Comparison of ENCODE assay signal across 13 cellular contexts in the genomic region with DNA sequence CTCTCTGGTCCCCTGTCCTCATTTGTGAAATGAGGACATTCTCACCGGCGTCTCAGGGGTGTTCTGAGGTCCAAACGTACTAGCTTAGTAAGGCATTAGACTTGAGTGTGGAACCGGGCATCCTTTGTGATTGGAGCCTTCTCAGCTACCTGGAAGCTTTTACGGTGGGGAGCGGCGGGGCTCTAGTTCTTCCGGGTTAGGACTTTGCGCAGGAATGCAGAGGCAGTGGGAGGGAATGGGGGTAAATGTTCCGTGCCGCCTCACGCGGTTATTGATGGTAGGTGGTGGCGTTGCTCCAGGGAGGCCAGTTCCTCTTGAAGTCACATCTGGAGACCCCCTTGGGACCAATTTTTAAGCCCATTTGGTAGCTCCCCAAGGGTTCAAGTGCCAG.
A peak's percentile ranks its signal among the peaks of the same experiment; 100 is the strongest.
DNase-seq lines count a peak whose midpoint lies in the region; ATAC-seq and TF ChIP-seq lines count a peak whose summit lies in the region.
"Had no signal": no experiment of that assay in that cellular context is flagged by ENCODE, and none has a peak within 500 bp of the region (broad histone marks: within the 10 kb centered on the region; RNA-seq: fewer than 3 reads in every experiment).

No MANE protein-coding gene starts in this region.

- H3K27ac ChIP-seq in dorsolateral prefrontal cortex (peak overlapping the region in 15 of 59 donors; percentile 6 to 68 (median 36)), mesendoderm (ENCODE audit: low read depth, low read length) (no peak overlapping the region), aorta (ENCODE audit: low read depth in 1 of 2, low read length in 2 of 2) (no peak overlapping the region)
- H3K27ac ChIP-seq: parathyroid adenoma, PC-9 had no signal

- H3K18ac ChIP-seq in mesendoderm (ENCODE audit: low read length) = no peak overlapping the region

- H3K36me3 ChIP-seq in mesendoderm (ENCODE audit: control insufficient read depth, insufficient read depth, low read length) (no peaks in the 10 kb centered on the region), aorta (ENCODE audit: control insufficient read depth in 1 of 2, insufficient read depth in 2 of 2, low read length in 1 of 2) (no peaks in the 10 kb centered on the region)

- DNase-seq in stimulated activated naive CD8-positive, alpha-beta T cell treated with anti-CD3 and anti-CD28 coated beads, Interleukin-15, Interleukin-2, amounts not matched to agents 100 U/mL and 50 U/mL, for 24 hours = no peak
- DNase-seq in dorsolateral prefrontal cortex (peak in 4 of 10 donors; percentile 25 to 36 (median 29)), mesendoderm (peak; percentile 64), aorta (peak; percentile 45 to 57), D341Med (ENCODE audit: low spot score) (no peak), DMS153 treated with DMSO at 0.1 percent for 48 hours (lab: John Stamatoyannopoulos, UW; ENCODE audit: unreplicated experiment) (no peak)
- DNase-seq: activated CD4-positive, alpha-beta T cell treated with anti-CD3 and anti-CD28 coated beads, Interleukin-2, amount 50 U/mL, for 1 hour; GOT3; NCI-H1417; PC-9 had no signal

- H3K79me2 ChIP-seq in mesendoderm (ENCODE audit: control insufficient read depth, insufficient read depth, low read length) = no peaks in the 10 kb centered on the region

- H4K8ac ChIP-seq in mesendoderm (ENCODE audit: low read depth, low read length) = no peak overlapping the region

- H3K9ac ChIP-seq in mesendoderm (ENCODE audit: low read length) = peak overlapping the region; percentile 39
- H3K9ac ChIP-seq: parathyroid adenoma had no signal

- peak overlapping the region; percentile 28 for H3K56ac ChIP-seq in mesendoderm (ENCODE audit: low read length)

- no peak overlapping the region for H3K23ac ChIP-seq in mesendoderm (ENCODE audit: low read length)

- no peak for TF ChIP-seq CTCF in dorsolateral prefrontal cortex (IDR thresholded peaks at IDR 0.05 in 54 of 56, conservative IDR thresholded peaks at IDR 0.05 in 2 of 56; ENCODE audit: low read depth in 1 of 56, partially characterized antibody in 56 of 56)

- no peaks in the 10 kb centered on the region for H3K27me3 ChIP-seq in dorsolateral prefrontal cortex
- no peaks in the 10 kb centered on the region for H3K27me3 ChIP-seq in mesendoderm (ENCODE audit: insufficient read depth, low read length, poor library complexity)
- H3K27me3 ChIP-seq in aorta (ENCODE audit: control insufficient read depth in 1 of 2, insufficient read depth in 2 of 2, low read length in 1 of 2) = no peaks in the 10 kb centered on the region

- H4K5ac ChIP-seq in mesendoderm (ENCODE audit: low read length) = no peak overlapping the region

- H3K4me3 Mint-ChIP-seq in stimulated activated naive CD8-positive, alpha-beta T cell treated with anti-CD3 and anti-CD28 coated beads, Interleukin-15, Interleukin-2, amounts not matched to agents 100 ng/mL and 50 ng/mL, for 24 hours = peak overlapping the region; percentile 85

- no peak overlapping the region for H2BK5ac ChIP-seq in mesendoderm (ENCODE audit: low read length)

- H3K27ac Mint-ChIP-seq in stimulated activated naive CD8-positive, alpha-beta T cell treated with anti-CD3 and anti-CD28 coated beads, Interleukin-15, Interleukin-2, amounts not matched to agents 100 ng/mL and 50 ng/mL, for 24 hours = no peak overlapping the region

- no peaks in the 10 kb centered on the region for H3K9me3 ChIP-seq in aorta (ENCODE audit: control insufficient read depth, low read length)

- H3K4me1 ChIP-seq in mesendoderm (ENCODE audit: control insufficient read depth, low read depth, low read length) (peaks cover 2% of the 10 kb centered on the region), aorta (ENCODE audit: control insufficient read depth in 1 of 2, insufficient read depth in 2 of 2, low read length in 2 of 2) (no peaks in the 10 kb centered on the region)

- no peak overlapping the region for H2AK5ac ChIP-seq in mesendoderm (ENCODE audit: low read length)

- H3K4ac ChIP-seq in mesendoderm (ENCODE audit: low read depth, low read length) = no peak overlapping the region

- H3K9me3 Mint-ChIP-seq in stimulated activated naive CD8-positive, alpha-beta T cell treated with anti-CD3 and anti-CD28 coated beads, Interleukin-15, Interleukin-2, amounts not matched to agents 100 ng/mL and 50 ng/mL, for 24 hours = no peaks in the 10 kb centered on the region

- intact Hi-C loops in dorsolateral prefrontal cortex (cut with DNase I) = loop anchor here (10.0 kb wide), 5 partner anchors 135 to 1365 kb away; no protein-coding TSS in a partner anchor
- intact Hi-C loops in aorta (cut with DNase I) = loop anchor here in 1 of 2 donors (10.0 kb wide), 1 partner anchor 715 kb away; a partner anchor contains a TSS

- H2BK120ac ChIP-seq in mesendoderm (ENCODE audit: low read depth, low read length) = no peak overlapping the region

- H3K4me3 ChIP-seq in dorsolateral prefrontal cortex = peak overlapping the region in 34 of 59 donors; percentile 5 to 54 (median 32)
- H3K4me3 ChIP-seq in mesendoderm (ENCODE audit: low read length) = peak overlapping the region; percentile 42
- H3K4me3 ChIP-seq in aorta (ENCODE audit: low read length in 2 of 2) = no peak overlapping the region
- H3K4me3 ChIP-seq: PC-9 had no signal

- peak overlapping the region; percentile 52 for H3K4me2 ChIP-seq in mesendoderm (ENCODE audit: low read length)
- H3K4me2 ChIP-seq: PC-9 had no signal

- H3K36me3 Mint-ChIP-seq in stimulated activated naive CD8-positive, alpha-beta T cell treated with anti-CD3 and anti-CD28 coated beads, Interleukin-15, Interleukin-2, amounts not matched to agents 100 ng/mL and 50 ng/mL, for 24 hours (ENCODE audit: low read depth) = no peaks in the 10 kb centered on the region

- ATAC-seq in stimulated activated naive CD8-positive, alpha-beta T cell treated with anti-CD3 and anti-CD28 coated beads, Interleukin-15, Interleukin-2, amounts not matched to agents 100 U/mL and 50 U/mL, for 24 hours = no peak
- no peak for ATAC-seq in aorta (ENCODE audit: low FRiP score)
- ATAC-seq in GM19467 (IDR thresholded peaks at IDR 0.05; ENCODE audit: unreplicated experiment) = no peak

- no CpG with 5 or more reads among the region's 14 CpGs for WGBS in mesendoderm (ENCODE audit: extremely low coverage, insufficient coverage, low lambda C conversion rate)
- 47 to 53% methylated on average over 14 of the region's 14 CpGs for WGBS in aorta, 2 donors

- no peaks in the 10 kb centered on the region for H3K79me1 ChIP-seq in mesendoderm (ENCODE audit: low read length)

- no peaks in the 10 kb centered on the region for H3K27me3 Mint-ChIP-seq in stimulated activated naive CD8-positive, alpha-beta T cell treated with anti-CD3 and anti-CD28 coated beads, Interleukin-15, Interleukin-2, amounts not matched to agents 100 ng/mL and 50 ng/mL, for 24 hours

- H2BK15ac ChIP-seq in mesendoderm (replicated peaks; ENCODE audit: low read depth) = no peak overlapping the region

- peaks cover 37% of the 10 kb centered on the region for H3K4me1 Mint-ChIP-seq in stimulated activated naive CD8-positive, alpha-beta T cell treated with anti-CD3 and anti-CD28 coated beads, Interleukin-15, Interleukin-2, amounts not matched to agents 100 ng/mL and 50 ng/mL, for 24 hours (ENCODE audit: low read depth)

Comparison
In these comparisons a context has a peak if more than half of its experiments do, and no peak if none do; other contexts are left out.
1. DNase-seq: peak in mesendoderm (single experiment) and aorta (2 of 2); none in stimulated activated naive CD8-positive, alpha-beta T cell treated with anti-CD3 and anti-CD28 coated beads, Interleukin-15, Interleukin-2, amounts not matched to agents 100 U/mL and 50 U/mL, for 24 hours (single experiment), D341Med (single experiment) and DMS153 treated with DMSO at 0.1 percent for 48 hours (single experiment).
2. H3K4me3 ChIP-seq: peak in dorsolateral prefrontal cortex (34 of 59) and mesendoderm (single experiment); none in aorta (0 of 2).